In genomic region chr1:51072651-51073050, GRCh38 we compare ENCODE assay signal across 23 cellular contexts. TPM values are rescaled to one million over a fixed set of nuclear protein-coding genes. Genes with fewer than 3 reads are reported as not detected.
A peak's percentile ranks its signal among the peaks of the same experiment; 100 is the strongest.
DNase-seq lines count a peak whose midpoint lies in the region; ATAC-seq, FAIRE-seq and TF ChIP-seq lines count a peak whose summit lies in the region.
"Had no signal": no experiment of that assay in that cellular context is flagged by ENCODE, and none has a peak within 500 bp of the region (broad histone marks: within the 10 kb centered on the region; RNA-seq: fewer than 3 reads in every experiment).

No MANE protein-coding gene starts in this region.

- H3K4me1 ChIP-seq in GM23338 (ENCODE audit: insufficient read depth) = no peaks in the 10 kb centered on the region
- H3K4me1 ChIP-seq in HEK293 (ENCODE audit: control insufficient read depth, insufficient read depth, low read length) = no peaks in the 10 kb centered on the region
- H3K4me1 ChIP-seq: BE2C, BLaER1 had no signal

- no peaks in the 10 kb centered on the region for H4K20me1 ChIP-seq in GM23338 (replicated peaks; ENCODE audit: insufficient read depth)
- H4K20me1 ChIP-seq: BLaER1 had no signal

- no peak for TF ChIP-seq CTCF in D721Med (IDR thresholded peaks at IDR 0.05; ENCODE audit: insufficient read depth, missing control alignments)
- no peak for TF ChIP-seq CTCF in GM23338 (conservative IDR thresholded peaks at IDR 0.05; ENCODE audit: low read depth in 2 of 2)
- no peak for TF ChIP-seq CTCF in HEK293 (tag by site-specific recombination; IDR thresholded peaks at IDR 0.05)

- no peaks in the 10 kb centered on the region for H3K27me3 ChIP-seq in GM23338 (ENCODE audit: insufficient read depth)
- H3K27me3 ChIP-seq: BE2C, BLaER1 had no signal

- H3K4me2 ChIP-seq in GM23338 = no peak overlapping the region
- H3K4me2 ChIP-seq: BLaER1 had no signal

- peak; percentile 29 for FAIRE-seq in D721Med (lab: Jason Lieb, UNC)
- FAIRE-seq: A204.1, G401.6, GM12891, GM19239 had no signal

- H2AFZ ChIP-seq in GM23338 = peak overlapping the region; percentile 83

- no peaks in the 10 kb centered on the region for H3K4me1 Mint-ChIP-seq in GM23338
- H3K4me1 Mint-ChIP-seq: CD4-positive, alpha-beta memory T cell; CD4-positive, CD25-positive, alpha-beta regulatory T cell; CD8-positive, alpha-beta memory T cell had no signal

- H3K36me3 ChIP-seq in GM23338 (ENCODE audit: insufficient read depth) = no peaks in the 10 kb centered on the region
- no peaks in the 10 kb centered on the region for H3K36me3 ChIP-seq in HEK293 (ENCODE audit: control insufficient read depth in 2 of 2, insufficient read depth in 1 of 2, low read length in 2 of 2)
- H3K36me3 ChIP-seq: BE2C, BLaER1 had no signal

- no peak for ATAC-seq in GM23338

- CTCF ChIA-PET in HEK293 (lab: Yijun Ruan, JAX) = no interaction called here

- 0 out of 2 replicates have a peak, but pooled peaks cover 1% of the 10 kb centered on the region for H3K9me2 ChIP-seq in GM23338 (ENCODE audit: insufficient read depth)

- H3K27ac Mint-ChIP-seq in GM23338 = no peak overlapping the region
- H3K27ac Mint-ChIP-seq: CD14-positive monocyte; CD4-positive, alpha-beta memory T cell; CD4-positive, CD25-positive, alpha-beta regulatory T cell; CD8-positive, alpha-beta memory T cell had no signal

- H3K27me3 Mint-ChIP-seq in GM23338 (ENCODE audit: insufficient read depth, low read depth, poor library complexity) = no peaks in the 10 kb centered on the region

- no peaks in the 10 kb centered on the region for H3K79me2 ChIP-seq in GM23338 (replicated peaks; ENCODE audit: insufficient read depth)

- H3F3A ChIP-seq in GM23338 (replicated peaks; ENCODE audit: low read depth) = no peaks in the 10 kb centered on the region

- no peaks in the 10 kb centered on the region for H3K36me3 Mint-ChIP-seq in GM23338 (ENCODE audit: low read depth)
- H3K36me3 Mint-ChIP-seq: CD14-positive monocyte; CD4-positive, alpha-beta memory T cell; CD4-positive, CD25-positive, alpha-beta regulatory T cell; CD8-positive, alpha-beta memory T cell had no signal

- H3K4me3 ChIP-seq in GM23338 (no peak overlapping the region), HEK293 (ENCODE audit: low read depth, low read length) (no peak overlapping the region)
- H3K4me3 ChIP-seq: BLaER1 had no signal

- no peak overlapping the region for H3K4me3 Mint-ChIP-seq in GM23338
- H3K4me3 Mint-ChIP-seq: CD14-positive monocyte; CD4-positive, CD25-positive, alpha-beta regulatory T cell; CD8-positive, alpha-beta memory T cell had no signal

- H3K9me3 ChIP-seq in HEK293 (ENCODE audit: control insufficient read depth, insufficient read depth, low read depth, low read length) = no peaks in the 10 kb centered on the region
- H3K9me3 ChIP-seq: BE2C, BLaER1 had no signal

- H3K9me3 Mint-ChIP-seq in GM23338 = no peaks in the 10 kb centered on the region
- H3K9me3 Mint-ChIP-seq: CD8-positive, alpha-beta memory T cell had no signal

- POLR2A ChIA-PET in HEK293 (lab: Yijun Ruan, JAX) = no interaction called here

- DNase-seq in D721Med (ENCODE audit: insufficient read length, low spot score) (no peak), GM23338 (ENCODE audit: low spot score) (no peak), HuH-7.5 (ENCODE audit: low spot score) (no peak), OCI-M2 (lab: John Stamatoyannopoulos, UW; ENCODE audit: unreplicated experiment) (no peak), caudate nucleus (lab: John Stamatoyannopoulos, UW) (no peak)
- DNase-seq: 8988T; ACHN; C1 segment of cervical spinal cord; CD4-positive, alpha-beta memory T cell; CD4-positive, CD25-positive, alpha-beta regulatory T cell; CD8-positive, alpha-beta memory T cell; COR-L47; GF-D8 had no signal

- H3K27ac ChIP-seq in GM23338 (ENCODE audit: low read depth) (no peak overlapping the region), HEK293 (ENCODE audit: extremely low read depth, low read depth, low read length) (no peak overlapping the region), caudate nucleus (ENCODE audit: low read depth, low read length) (no peak overlapping the region)
- H3K27ac ChIP-seq: BLaER1 had no signal

TF ChIP-seq in GM23338, 12 proteins besides CTCF, POLR2A, EP300 and RAD21:
- TF ChIP-seq NANOG (IDR thresholded peaks at IDR 0.05; ENCODE audit: borderline replicate concordance) (no peak), STAT1 (IDR thresholded peaks at IDR 0.05; ENCODE audit: unreplicated experiment) (no peak), JUNB (IDR thresholded peaks at IDR 0.05; ENCODE audit: unreplicated experiment) (no peak)
TF ChIP-seq in GM23338: peak in this region for 0.

TF ChIP-seq in HEK293, 187 proteins besides CTCF, POLR2A, EP300 and RAD21:
- TF ChIP-seq, protein P1, sequence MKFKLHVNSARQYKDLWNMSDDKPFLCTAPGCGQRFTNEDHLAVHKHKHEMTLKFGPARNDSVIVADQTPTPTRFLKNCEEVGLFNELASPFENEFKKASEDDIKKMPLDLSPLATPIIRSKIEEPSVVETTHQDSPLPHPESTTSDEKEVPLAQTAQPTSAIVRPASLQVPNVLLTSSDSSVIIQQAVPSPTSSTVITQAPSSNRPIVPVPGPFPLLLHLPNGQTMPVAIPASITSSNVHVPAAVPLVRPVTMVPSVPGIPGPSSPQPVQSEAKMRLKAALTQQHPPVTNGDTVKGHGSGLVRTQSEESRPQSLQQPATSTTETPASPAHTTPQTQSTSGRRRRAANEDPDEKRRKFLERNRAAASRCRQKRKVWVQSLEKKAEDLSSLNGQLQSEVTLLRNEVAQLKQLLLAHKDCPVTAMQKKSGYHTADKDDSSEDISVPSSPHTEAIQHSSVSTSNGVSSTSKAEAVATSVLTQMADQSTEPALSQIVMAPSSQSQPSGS (tag by site-specific recombination; IDR thresholded peaks at IDR 0.05; ENCODE audit: low read depth) = peak; percentile 53; the same call in 1 of the 2 replicates
- no peak for TF ChIP-seq ZNF394 (tag by site-specific recombination; IDR thresholded peaks at IDR 0.05; ENCODE audit: borderline replicate concordance)

RNA-seq across cellular contexts. Expression of gene C1orf185, which starts 29.4 kb away (rescaled TPM):
- total RNA-seq in GM23338 (2014; rRNA removed; shearing (Covaris generic)) = not detected in 2 replicates
- not detected in 2 replicates for polyA plus RNA-seq in GM23338 (2016; fragmentation: Nextera tagmentation; extraction: Ambion mirVana)
- total RNA-seq: A673; CD4-positive, alpha-beta memory T cell; CD4-positive, CD25-positive, alpha-beta regulatory T cell; CD8-positive, alpha-beta memory T cell had no signal
- polyA plus RNA-seq: AG04450; CD14-positive monocyte; CD4-positive, alpha-beta memory T cell; CD4-positive, CD25-positive, alpha-beta regulatory T cell; CD8-positive, alpha-beta memory T cell had no signal
